In the genomic region with DNA sequence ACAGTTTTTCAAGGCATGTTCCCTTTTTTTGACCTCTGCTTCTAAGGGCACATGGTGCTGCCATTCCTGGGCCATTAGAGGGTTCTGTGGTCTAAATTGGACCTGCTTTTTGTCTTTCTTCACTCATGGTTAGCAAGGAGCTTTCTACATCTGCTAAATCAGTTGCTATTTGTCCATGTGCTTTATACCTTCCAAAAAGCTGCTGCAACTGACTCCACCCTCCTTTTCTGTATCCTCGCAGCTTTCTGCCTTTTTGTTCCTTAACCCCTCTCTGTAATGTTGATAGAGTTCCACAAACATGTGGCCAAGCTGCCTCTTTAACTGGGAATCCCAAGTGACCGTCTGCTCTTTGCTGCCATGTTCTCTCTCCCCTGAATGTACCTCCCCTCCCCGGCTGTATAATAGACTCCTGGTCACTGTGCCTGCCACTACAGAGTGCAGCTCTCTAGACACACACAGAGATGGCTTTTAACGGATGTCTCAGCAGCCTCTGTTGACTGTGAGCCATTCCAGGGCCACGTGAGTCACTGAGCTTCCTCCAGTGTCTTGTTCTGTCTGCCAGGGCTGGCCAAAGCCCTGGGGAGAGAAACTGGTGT, we compare ENCODE assay signal across 11 cellular contexts. TPM values are rescaled to one million over a fixed set of nuclear protein-coding genes. Genes with fewer than 3 reads are reported as not detected.
DNase-seq lines count a peak whose midpoint lies in the region; ATAC-seq, FAIRE-seq and TF ChIP-seq lines count a peak whose summit lies in the region.
"Had no signal": no experiment of that assay in that cellular context is flagged by ENCODE, and none has a peak within 500 bp of the region (broad histone marks: within the 10 kb centered on the region; RNA-seq: fewer than 3 reads in every experiment).

No MANE protein-coding gene starts in this region.

- no peak for FAIRE-seq in frontal cortex (lab: Jason Lieb, UNC)

- TF ChIP-seq POLR2A in adrenal gland (IDR thresholded peaks at IDR 0.05) (peak in 1 of 2 donors; percentile 26), heart left ventricle (IDR thresholded peaks at IDR 0.05) (no peak), sigmoid colon (IDR thresholded peaks at IDR 0.05) (no peak)

- no CpG with 5 or more reads among the region's 5 CpGs for WGBS in H9 (ENCODE audit: extremely low coverage, insufficient read length, low lambda C conversion rate)
- WGBS in adrenal gland, 4 donors, result 18 to 30% (median 24%) methylated on average over 3 to 5 of the region's 5 CpGs
- WGBS in heart left ventricle, 4 donors, result 12 to 33% (median 14%) methylated on average over 5 of the region's 5 CpGs
- 68 to 71% methylated on average over 5 of the region's 5 CpGs for WGBS in sigmoid colon, 2 donors

- H3K56ac ChIP-seq in H9 (ENCODE audit: insufficient read length, low read depth, low read length), result no peak overlapping the region

- no peaks in the 10 kb centered on the region for H3K27me3 ChIP-seq in H9 (ENCODE audit: insufficient read depth, low read length)
- no peaks in the 10 kb centered on the region for H3K27me3 ChIP-seq in adrenal gland
- H3K27me3 ChIP-seq in heart left ventricle, result no peaks in the 10 kb centered on the region
- H3K27me3 ChIP-seq in sigmoid colon, result no peaks in the 10 kb centered on the region
- no peaks in the 10 kb centered on the region for H3K27me3 ChIP-seq in CD8-positive, alpha-beta T cell (ENCODE audit: insufficient read depth, low read length)

- POLR2A ChIA-PET in CD8-positive, alpha-beta T cell (lab: Charles Lee), result no interaction called here

- H3K36me3 ChIP-seq in adrenal gland (replicated peaks in 1 of 2) (no peaks in the 10 kb centered on the region), heart left ventricle (no peaks in the 10 kb centered on the region), sigmoid colon (no peaks in the 10 kb centered on the region)
- no peaks in the 10 kb centered on the region for H3K36me3 ChIP-seq in CD8-positive, alpha-beta T cell (ENCODE audit: insufficient read depth, low read length)
- H3K36me3 ChIP-seq: thoracic aorta had no signal

- no peak overlapping the region for H3K4me3 ChIP-seq in adrenal gland
- H3K4me3 ChIP-seq in heart left ventricle, result no peak overlapping the region
- no peak overlapping the region for H3K4me3 ChIP-seq in sigmoid colon
- no peak overlapping the region for H3K4me3 ChIP-seq in CD8-positive, alpha-beta T cell (ENCODE audit: low read depth, low read length)
- H3K4me3 ChIP-seq: thoracic aorta had no signal

- H3K4ac ChIP-seq in H9 (ENCODE audit: low read depth, low read length), result no peak overlapping the region

- no peak overlapping the region for H4K91ac ChIP-seq in H9 (ENCODE audit: insufficient read length, low read depth, low read length)

- H3K14ac ChIP-seq in H9 (ENCODE audit: insufficient read depth, low read length), result no peak overlapping the region

- intact Hi-C loops in adrenal gland (cut with DNase I) (no loop called here), heart left ventricle (cut with DNase I) (loop anchor here in 1 of 10 donors (10.0 kb wide), 1 partner anchor 54 kb away; the partner anchor contains the start of gene TEKT3), sigmoid colon (cut with DNase I) (loop anchor here (2.0 to 5.0 kb wide), 3 partner anchors 32 to 92 kb away; no protein-coding TSS in a partner anchor)
- intact Hi-C loops in CD8-positive, alpha-beta T cell (cut with DNase I, micrococcal nuclease), result no loop called here

- no peak for TF ChIP-seq EP300 in sigmoid colon (IDR thresholded peaks at IDR 0.05)

- H4K5ac ChIP-seq in H9 (ENCODE audit: insufficient read length, low read depth, low read length), result no peak overlapping the region

- TF ChIP-seq CTCF in H9 (conservative IDR thresholded peaks at IDR 0.05), result no peak
- no peak for TF ChIP-seq CTCF in adrenal gland (IDR thresholded peaks at IDR 0.05)
- TF ChIP-seq CTCF in heart left ventricle (IDR thresholded peaks at IDR 0.05), result no peak
- TF ChIP-seq CTCF in sigmoid colon (IDR thresholded peaks at IDR 0.05), result no peak
- no peak for TF ChIP-seq CTCF in CD8-positive, alpha-beta T cell (IDR thresholded peaks at IDR 0.05)

- no peak overlapping the region for H3K27ac ChIP-seq in H9 (ENCODE audit: insufficient read length, low read depth, low read length)
- H3K27ac ChIP-seq in adrenal gland, result peak overlapping the region in 3 of 5 donors; percentile 48 to 61 (median 50)
- peak overlapping the region in 8 of 12 donors; percentile 3 to 62 (median 30) for H3K27ac ChIP-seq in heart left ventricle
- peak overlapping the region; percentile 25 to 70 (median 68) for H3K27ac ChIP-seq in sigmoid colon
- no peak overlapping the region for H3K27ac ChIP-seq in CD8-positive, alpha-beta T cell (ENCODE audit: low read depth, low read length)
- H3K27ac ChIP-seq: thoracic aorta had no signal

- DNase-seq in H9 (peak; percentile 21), adrenal gland (peak; percentile 56 to 83 (median 77)), heart left ventricle (peak in 2 of 5 donors; percentile 36 to 73), sigmoid colon (no peak), GDM1 (lab: John Stamatoyannopoulos, UW) (no peak), frontal cortex (ENCODE audit: low spot score in 2 of 2) (no peak)
- no peak for DNase-seq in CD8-positive, alpha-beta T cell
- DNase-seq in stimulated activated naive CD4-positive, alpha-beta T cell treated with Interleukin-2 at 50 U/mL for 16 hours (lab: John Stamatoyannopoulos, UW), result no peak
- DNase-seq: activated CD8-positive, alpha-beta memory T cell treated with anti-CD3 and anti-CD28 coated beads, Interleukin-2, amount 50 U/mL, for 4 hours; left colon had no signal

- no peaks in the 10 kb centered on the region for H3K79me1 ChIP-seq in H9 (ENCODE audit: insufficient read depth, low read depth, low read length, poor library complexity, severe bottlenecking)

- no peaks in the 10 kb centered on the region for H3K79me2 ChIP-seq in H9 (ENCODE audit: insufficient read depth, low read length)

- no peak overlapping the region for H2BK12ac ChIP-seq in H9 (ENCODE audit: insufficient read length, low read depth, low read length)

- peaks cover 3 to 4% of the 10 kb centered on the region in 2 experiments; a peak in 2 of 4 replicates for H3K4me1 Mint-ChIP-seq in H9
- no peaks in the 10 kb centered on the region for H3K4me1 Mint-ChIP-seq in CD8-positive, alpha-beta T cell (ENCODE audit: low read depth)

- H3K36me3 Mint-ChIP-seq in H9 (ENCODE audit: insufficient read depth in 1 of 3, low read depth in 3 of 3), result no peaks in the 10 kb centered on the region
- no peaks in the 10 kb centered on the region for H3K36me3 Mint-ChIP-seq in CD8-positive, alpha-beta T cell

- H3K23me2 ChIP-seq in H9 (ENCODE audit: insufficient read length, low read depth, low read length, poor library complexity, severe bottlenecking), result no peaks in the 10 kb centered on the region

- ATAC-seq in heart left ventricle, result peak in 3 of 4 donors; percentile 63 to 73 (median 72)
- no peak for ATAC-seq in CD8-positive, alpha-beta T cell

- H2AFZ ChIP-seq in H9 (ENCODE audit: low read length), result no peak overlapping the region

- no peaks in the 10 kb centered on the region for H3K9me3 ChIP-seq in H9 (ENCODE audit: control insufficient read depth, low read depth, low read length)
- H3K9me3 ChIP-seq in adrenal gland (replicated peaks in 1 of 3), result no peaks in the 10 kb centered on the region
- no peaks in the 10 kb centered on the region for H3K9me3 ChIP-seq in heart left ventricle
- no peaks in the 10 kb centered on the region for H3K9me3 ChIP-seq in sigmoid colon
- no peaks in the 10 kb centered on the region for H3K9me3 ChIP-seq in CD8-positive, alpha-beta T cell (ENCODE audit: low read length)
- H3K9me3 ChIP-seq: thoracic aorta had no signal

- no peak overlapping the region for H3K9ac ChIP-seq in H9 (ENCODE audit: extremely low read depth, insufficient read length, low read length)

- H2BK20ac ChIP-seq in H9 (ENCODE audit: low read depth, low read length, poor library complexity, severe bottlenecking), result no peak overlapping the region

- H3K4me2 ChIP-seq in H9 (ENCODE audit: insufficient read depth, insufficient read length, low read length), result no peak overlapping the region

- no peak overlapping the region for H2BK15ac ChIP-seq in H9 (ENCODE audit: low read depth, low read length)

- CTCF ChIA-PET in CD8-positive, alpha-beta T cell (lab: Charles Lee), result no interaction called here

- no peaks in the 10 kb centered on the region for H4K20me1 ChIP-seq in H9 (ENCODE audit: control insufficient read depth, insufficient read depth, insufficient read length)

- H2BK120ac ChIP-seq in H9 (ENCODE audit: low read depth, low read length, poor library complexity, severe bottlenecking), result no peak overlapping the region

- H2BK5ac ChIP-seq in H9 (ENCODE audit: insufficient read length, low read length), result no peak overlapping the region

- H3K27me3 Mint-ChIP-seq in H9 (ENCODE audit: low read depth), result peaks cover 2% of the 10 kb centered on the region
- peaks cover 13% of the 10 kb centered on the region for H3K27me3 Mint-ChIP-seq in CD8-positive, alpha-beta T cell (ENCODE audit: low read depth)

- H3K27ac Mint-ChIP-seq in H9, result no peak overlapping the region; a peak in 1 of 7 replicates
- H3K27ac Mint-ChIP-seq in CD8-positive, alpha-beta T cell, result no peak overlapping the region

- no peak overlapping the region for H3K4me3 Mint-ChIP-seq in H9
- H3K4me3 Mint-ChIP-seq in CD8-positive, alpha-beta T cell, result no peak overlapping the region

- no peak overlapping the region for H3K18ac ChIP-seq in H9 (ENCODE audit: insufficient read length, low read depth, low read length)

- no peak overlapping the region for H2AK5ac ChIP-seq in H9 (ENCODE audit: insufficient read length, low read length)

- no peak overlapping the region for H3T11ph ChIP-seq in H9 (ENCODE audit: low read length)

- H3K23ac ChIP-seq in H9 (ENCODE audit: insufficient read length, low read depth, low read length), result no peak overlapping the region

- H3K4me1 ChIP-seq in H9 (ENCODE audit: insufficient read depth, low read length) (no peaks in the 10 kb centered on the region), adrenal gland (replicated peaks in 1 of 2) (peaks cover 14 to 20% of the 10 kb centered on the region in 2 donors), heart left ventricle (peaks cover 6 to 31% (median 21%) of the 10 kb centered on the region in 12 donors), sigmoid colon (peaks cover 0 to 62% (median 49%) of the 10 kb centered on the region in 4 donors)
- H3K4me1 ChIP-seq in CD8-positive, alpha-beta T cell (ENCODE audit: insufficient read depth, low read length), result no peaks in the 10 kb centered on the region

- no peak overlapping the region for H4K8ac ChIP-seq in H9 (replicated peaks; ENCODE audit: insufficient read length, low read depth, low read length)

- H3K9me3 Mint-ChIP-seq in H9, result no peaks in the 10 kb centered on the region
- H3K9me3 Mint-ChIP-seq in CD8-positive, alpha-beta T cell, result no peaks in the 10 kb centered on the region

RNA-seq across cellular contexts. Expression of gene TEKT3, which starts 57.4 kb away (rescaled TPM):
- 0.42 and 0.57 TPM in 2 replicates for total RNA-seq in H9 (2021)
- total RNA-seq in adrenal gland, result 1 to 10 TPM in 3 of 8 donors, under 1 TPM in 3, not detected in 2; 0.39 to 5.5 (median 1.1) TPM
- polyA plus RNA-seq in adrenal gland, result 1 to 10 TPM; 1.2 to 2.1 (median 1.7) TPM
- total RNA-seq in heart left ventricle, result 1 to 10 TPM in 1 of 9 donors, under 1 TPM in 5, not detected in 3; 0.32 to 1.0 (median 0.71) TPM
- under 1 TPM; 0.06 to 0.30 TPM for polyA plus RNA-seq in heart left ventricle
- total RNA-seq in sigmoid colon, result 1 to 10 TPM in 1 of 4 donors, not detected in 3; 1.8 TPM
- under 1 TPM in 1 of 3 donors, not detected in 2; 0.26 TPM for polyA plus RNA-seq in sigmoid colon
- 1.2 TPM for total RNA-seq in frontal cortex
- under 1 TPM in 1 of 2 experiments, not detected in 1; 0.28 TPM for total RNA-seq in CD8-positive, alpha-beta T cell
- total RNA-seq: thoracic aorta had no signal

Comparison
In these comparisons a context has a peak if more than half of its experiments do, and no peak if none do; other contexts are left out.
1. DNase-seq: peak in H9 (single experiment) and adrenal gland (7 of 7); none in sigmoid colon (single experiment), GDM1 (single experiment), frontal cortex (0 of 2), CD8-positive, alpha-beta T cell (0 of 7) and stimulated activated naive CD4-positive, alpha-beta T cell treated with Interleukin-2 at 50 U/mL for 16 hours (single experiment).
2. H3K27ac ChIP-seq: peak in adrenal gland (3 of 5), heart left ventricle (8 of 12) and sigmoid colon (4 of 4); none in H9 (single experiment) and CD8-positive, alpha-beta T cell (single experiment).